1 cellular context compared by ENCODE assay signal in the genomic region with DNA sequence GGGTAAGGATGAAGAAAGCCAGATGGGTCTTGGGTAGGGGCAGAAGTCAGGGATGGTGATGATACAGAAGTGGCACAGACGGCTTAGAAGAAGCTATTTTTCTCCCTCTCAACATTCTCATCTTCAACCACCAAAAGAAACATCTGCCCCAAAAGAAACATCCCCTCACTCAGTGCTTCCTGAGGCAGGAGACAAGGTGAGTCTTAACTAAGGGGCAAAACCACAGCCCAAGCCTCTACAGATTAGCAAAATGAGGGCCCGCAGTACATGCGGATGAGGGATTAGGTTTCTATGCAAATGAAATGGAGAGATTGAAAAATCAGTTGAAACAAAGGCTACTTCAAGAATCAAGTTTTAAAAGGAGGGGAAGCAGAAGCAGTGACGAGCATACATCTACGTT.
TF ChIP-seq lines count a peak whose summit lies in the region.

No MANE protein-coding gene starts in this region.

TF ChIP-seq in H1, 55 proteins besides CTCF, POLR2A, EP300 and RAD21:
- TF ChIP-seq GABPA (IDR thresholded peaks at IDR 0.05; ENCODE audit: borderline replicate concordance, insufficient read depth, low read length): no peak
- no peak for TF ChIP-seq POU5F1 (IDR thresholded peaks at IDR 0.05; ENCODE audit: low read depth, low read length)
- TF ChIP-seq TCF12 (IDR thresholded peaks at IDR 0.05; ENCODE audit: low read depth, low read length): no peak
- TF ChIP-seq TAF1 (IDR thresholded peaks at IDR 0.05; ENCODE audit: low read depth, low read length): no peak
- no peak for TF ChIP-seq EZH2 (IDR thresholded peaks at IDR 0.05; ENCODE audit: low read depth, low read length, severe bottlenecking)
- TF ChIP-seq RFX5 (IDR thresholded peaks at IDR 0.05; ENCODE audit: borderline replicate concordance, low read depth, low read length): no peak
- TF ChIP-seq HDAC2 (IDR thresholded peaks at IDR 0.05; ENCODE audit: borderline replicate concordance in 1 of 2, low read depth in 2 of 2, low read length in 2 of 2): no peak
- no peak for TF ChIP-seq PHF8 (conservative IDR thresholded peaks at IDR 0.05; ENCODE audit: low read depth, low read length)
- TF ChIP-seq POLR2AphosphoS5 (IDR thresholded peaks at IDR 0.05; ENCODE audit: low read depth, low read length): no peak
